1 cellular context compared by ENCODE assay signal in genomic region chr1:151809625-151810556, GRCh38.
TF ChIP-seq lines count a peak whose summit lies in the region.

No MANE protein-coding gene starts in this region.

TF ChIP-seq in HEK293, 187 proteins besides CTCF, POLR2A, EP300 and RAD21 (continued from another document):
- 0 out of 2 replicates have a peak, but pooled peaks have one; percentile 31 for TF ChIP-seq PATZ1 (tag by site-specific recombination; IDR thresholded peaks at IDR 0.05)
- TF ChIP-seq TRIM28 (IDR thresholded peaks at IDR 0.05; ENCODE audit: borderline replicate concordance, low read length): no peak
- TF ChIP-seq ZSCAN30 (tag by site-specific recombination; IDR thresholded peaks at IDR 0.05): peak; percentile 39; the same call in 1 of the 2 replicates
- peak; percentile 53; the same call in 1 of the 2 replicates for TF ChIP-seq KLF9 (tag by site-specific recombination; IDR thresholded peaks at IDR 0.05; ENCODE audit: low read depth)
- TF ChIP-seq ZFP69B (tag by site-specific recombination; IDR thresholded peaks at IDR 0.05): 0 out of 2 replicates have a peak, but pooled peaks have one; percentile 4
- TF ChIP-seq ZBTB21 (tag by site-specific recombination; IDR thresholded peaks at IDR 0.05): peak; percentile 46; the same call in 1 of the 2 replicates
- no peak for TF ChIP-seq ZNF19 (tag by site-specific recombination; IDR thresholded peaks at IDR 0.05; ENCODE audit: low read depth)
- TF ChIP-seq HOXC10 (CRISPR knock-in tag; IDR thresholded peaks at IDR 0.05): no peak
- 0 out of 2 replicates have a peak, but pooled peaks have one; percentile 38 for TF ChIP-seq ZNF362 (tag by site-specific recombination; IDR thresholded peaks at IDR 0.05)
- no peak for TF ChIP-seq ZNF654 (tag by site-specific recombination; IDR thresholded peaks at IDR 0.05; ENCODE audit: low read depth)
- TF ChIP-seq ZNF16 (tag by site-specific recombination; IDR thresholded peaks at IDR 0.05; ENCODE audit: low read depth): no peak
- TF ChIP-seq ZNF391 (tag by site-specific recombination; IDR thresholded peaks at IDR 0.05; ENCODE audit: borderline replicate concordance, low read depth): 0 out of 2 replicates have a peak, but pooled peaks have one; percentile 48
- 0 out of 2 replicates have a peak, but pooled peaks have one; percentile 38 for TF ChIP-seq ZNF610 (tag by site-specific recombination; IDR thresholded peaks at IDR 0.05; ENCODE audit: borderline replicate concordance)
- TF ChIP-seq ZNF311 (tag by site-specific recombination; IDR thresholded peaks at IDR 0.05; ENCODE audit: borderline replicate concordance): no peak
- 0 out of 2 replicates have a peak, but pooled peaks have one; percentile 25 for TF ChIP-seq KLF17 (tag by site-specific recombination; IDR thresholded peaks at IDR 0.05)
- no peak for TF ChIP-seq MEIS1 (CRISPR knock-in tag; IDR thresholded peaks at IDR 0.05; ENCODE audit: borderline replicate concordance)
- TF ChIP-seq ZNF704 (tag by site-specific recombination; IDR thresholded peaks at IDR 0.05): no peak
- TF ChIP-seq SETDB1 (IDR thresholded peaks at IDR 0.05; ENCODE audit: insufficient read length, low read length): no peak
- no peak for TF ChIP-seq ZNF521 (tag by site-specific recombination; IDR thresholded peaks at IDR 0.05)
- TF ChIP-seq KLF16 (tag by site-specific recombination; IDR thresholded peaks at IDR 0.05): peak; percentile 60
- TF ChIP-seq ZBTB44 (tag by site-specific recombination; IDR thresholded peaks at IDR 0.05): 0 out of 2 replicates have a peak, but pooled peaks have one; percentile 53
- TF ChIP-seq ZNF514 (tag by site-specific recombination; IDR thresholded peaks at IDR 0.05): no peak
- no peak for TF ChIP-seq SP2 (tag by site-specific recombination; IDR thresholded peaks at IDR 0.05)
- TF ChIP-seq ZNF629 (tag by site-specific recombination; IDR thresholded peaks at IDR 0.05): peak; percentile 68
- TF ChIP-seq INSM2 (tag by site-specific recombination; IDR thresholded peaks at IDR 0.05): peak; percentile 54; the same call in 1 of the 2 replicates
- TF ChIP-seq ZNF302 (tag by site-specific recombination; IDR thresholded peaks at IDR 0.05; ENCODE audit: low read depth): no peak
- 0 out of 2 replicates have a peak, but pooled peaks have one; percentile 36 for TF ChIP-seq OVOL3 (tag by site-specific recombination; IDR thresholded peaks at IDR 0.05)
- no peak for TF ChIP-seq YY2 (tag by site-specific recombination; IDR thresholded peaks at IDR 0.05)
- peak; percentile 61 for TF ChIP-seq WT1 (tag by site-specific recombination; IDR thresholded peaks at IDR 0.05)
- peak; percentile 94 for TF ChIP-seq SP7 (tag by site-specific recombination; IDR thresholded peaks at IDR 0.05)
- TF ChIP-seq ZNF133 (tag by site-specific recombination; IDR thresholded peaks at IDR 0.05): no peak
- TF ChIP-seq ATF2 (tag by site-specific recombination; IDR thresholded peaks at IDR 0.05; ENCODE audit: low read depth): peak; percentile 55
- TF ChIP-seq ZBTB8A (tag by site-specific recombination; IDR thresholded peaks at IDR 0.05): no peak
- TF ChIP-seq BCL11B (tag by site-specific recombination; IDR thresholded peaks at IDR 0.05; ENCODE audit: low read depth): peak; percentile 77
- TF ChIP-seq BCL11A (tag by site-specific recombination; IDR thresholded peaks at IDR 0.05; ENCODE audit: low read depth): peak; percentile 49; the same call in 1 of the 2 replicates
- peak; percentile 52; the same call in 1 of the 2 replicates for TF ChIP-seq ZBTB17 (tag by site-specific recombination; IDR thresholded peaks at IDR 0.05)
- no peak for TF ChIP-seq GLI2 (tag by site-specific recombination; IDR thresholded peaks at IDR 0.05; ENCODE audit: borderline replicate concordance, low read depth)
- peak; percentile 92 for TF ChIP-seq PRDM6 (tag by site-specific recombination; IDR thresholded peaks at IDR 0.05)
- TF ChIP-seq YY1 (tag by site-specific recombination; IDR thresholded peaks at IDR 0.05): no peak
TF ChIP-seq in HEK293: peak in this region for 27.
